8 cellular contexts compared by ENCODE assay signal in genomic region chr17:48597492-48597774, GRCh38. TPM values are rescaled to one million over a fixed set of nuclear protein-coding genes. Genes with fewer than 3 reads are reported as not detected.
DNase-seq lines count a peak whose midpoint lies in the region; ATAC-seq and TF ChIP-seq lines count a peak whose summit lies in the region.

No MANE protein-coding gene starts in this region.

- no peaks in the 10 kb centered on the region for H4K20me1 ChIP-seq in fibroblast of lung (ENCODE audit: control insufficient read depth, extremely low read depth, insufficient read depth, low read length)

- POLR2A ChIA-PET in T-cell (lab: Charles Lee), result no interaction called here

- H3K9ac ChIP-seq in fibroblast of lung (ENCODE audit: insufficient read depth, low read length), result peak overlapping the region; percentile 83
- H3K9ac ChIP-seq in rectal smooth muscle tissue (ENCODE audit: low read length), result peak overlapping the region; percentile 2

- H3K27me3 Mint-ChIP-seq in T-cell, result peaks cover 89 to 94% of the 10 kb centered on the region in 2 donors

- DNase-seq in GM06990 (ENCODE audit: extremely low read depth, insufficient read length) (no peak), T-cell (peak in 2 of 34 experiments; percentile 44 to 48), fibroblast of lung (ENCODE audit: low read depth in 2 of 2) (no peak), NCI-H524 (lab: John Stamatoyannopoulos, UW) (no peak), OCI-M2 (lab: John Stamatoyannopoulos, UW; ENCODE audit: unreplicated experiment) (no peak), nucleus accumbens (lab: John Stamatoyannopoulos, UW) (no peak)

- peaks cover 4% of the 10 kb centered on the region; the same call in 1 of the 2 replicates for H3K27me3 ChIP-seq in GM06990 (replicated peaks; ENCODE audit: control insufficient read depth, insufficient read depth, low read length)
- H3K27me3 ChIP-seq in fibroblast of lung (ENCODE audit: control insufficient read depth, insufficient read depth, low read length), result no peaks in the 10 kb centered on the region
- H3K27me3 ChIP-seq in rectal smooth muscle tissue (ENCODE audit: control insufficient read depth, insufficient read depth, low read length), result peaks cover 2% of the 10 kb centered on the region

- H3K9me3 Mint-ChIP-seq in T-cell, result no peaks in the 10 kb centered on the region

- peak overlapping the region; percentile 92 for H3K27ac ChIP-seq in fibroblast of lung (ENCODE audit: insufficient read depth, low read length)
- peak overlapping the region; percentile 82 for H3K27ac ChIP-seq in rectal smooth muscle tissue (ENCODE audit: low read depth, low read length)

- ATAC-seq in T-cell (replicated peaks in 1 of 4) (peak in 2 of 4 experiments; percentile 53 to 58), HG02588 (IDR thresholded peaks at IDR 0.05; ENCODE audit: unreplicated experiment) (no peak)

- no peaks in the 10 kb centered on the region for H3K9me3 ChIP-seq in fibroblast of lung (ENCODE audit: control insufficient read depth, insufficient read depth, low read depth, low read length)

- peaks cover 46 to 54% (median 51%) of the 10 kb centered on the region in 3 donors for H3K4me1 Mint-ChIP-seq in T-cell

- H3K79me2 ChIP-seq in fibroblast of lung (ENCODE audit: control insufficient read depth, insufficient read depth, low read length), result peaks cover 96% of the 10 kb centered on the region

- H3K36me3 Mint-ChIP-seq in T-cell, result no peaks in the 10 kb centered on the region

- H3K4me1 ChIP-seq in fibroblast of lung (ENCODE audit: control insufficient read depth, extremely low read depth, insufficient read depth, low read length) (peaks cover 4% of the 10 kb centered on the region), rectal smooth muscle tissue (ENCODE audit: control insufficient read depth, insufficient read depth, low read length) (peaks cover 36% of the 10 kb centered on the region)

- H3K4me2 ChIP-seq in fibroblast of lung (ENCODE audit: extremely low read depth, insufficient read depth, low read length), result peak overlapping the region; percentile 95

- H2AFZ ChIP-seq in fibroblast of lung (ENCODE audit: low read length), result no peak overlapping the region

- no peak overlapping the region for H3K27ac Mint-ChIP-seq in T-cell

- TF ChIP-seq CTCF in GM06990 (IDR thresholded peaks at IDR 0.05; ENCODE audit: insufficient read depth, low read length, poor library complexity, severe bottlenecking), result no peak
- no peak for TF ChIP-seq CTCF in fibroblast of lung (conservative IDR thresholded peaks at IDR 0.05 in 1 of 2, IDR thresholded peaks at IDR 0.05 in 1 of 2; ENCODE audit: low read depth in 1 of 2, low read length in 2 of 2)

- H3K4me3 Mint-ChIP-seq in T-cell, result peak overlapping the region; percentile 64 to 81 (median 74)

- H3K4me3 ChIP-seq in GM06990 (replicated peaks; ENCODE audit: low read depth, low read length) (peak overlapping the region; percentile 57), fibroblast of lung (replicated peaks in 1 of 4; ENCODE audit: control extremely low read depth in 1 of 4, insufficient read depth in 1 of 4, low read depth in 3 of 4, low read length in 4 of 4) (peak overlapping the region; percentile 83 to 93 (median 88)), rectal smooth muscle tissue (ENCODE audit: low read length) (peak overlapping the region; percentile 62)

- H3K36me3 ChIP-seq in GM06990 (ENCODE audit: control insufficient read depth, insufficient read depth, low read length) (no peaks in the 10 kb centered on the region; the same call in 1 of the 2 replicates), fibroblast of lung (ENCODE audit: control insufficient read depth, insufficient read depth, low read length) (peaks cover 3% of the 10 kb centered on the region), rectal smooth muscle tissue (ENCODE audit: control insufficient read depth, insufficient read depth, low read length) (no peaks in the 10 kb centered on the region)

- CTCF ChIA-PET in T-cell (lab: Charles Lee), result no interaction called here

RNA-seq across cellular contexts. Expression of gene HOXB5, which starts 3.9 kb away (rescaled TPM):
- not detected for total RNA-seq in T-cell
- 1.0 and 2.1 TPM in 2 replicates for total RNA-seq in fibroblast of lung
- 9.4 and 17.2 TPM in 2 replicates for polyA plus RNA-seq in fibroblast of lung
- polyA plus RNA-seq in fibroblast of lung (2012), result 24.6 and 41.8 TPM in 2 replicates
- 3.8 and 5.5 TPM in 2 replicates for polyA minus RNA-seq in fibroblast of lung (ENCODE audit: low replicate concordance)

RNA-seq across cellular contexts. Expression of gene HOXB6, which starts 7.4 kb away (rescaled TPM):
- total RNA-seq in T-cell, result under 1 TPM in 2 of 5 donors, not detected in 3; 0.16 to 0.33 TPM
- 10.5 and 16.2 TPM in 2 replicates for total RNA-seq in fibroblast of lung
- 28.9 and 42.1 TPM in 2 replicates for polyA plus RNA-seq in fibroblast of lung
- 36.4 and 58.8 TPM in 2 replicates for polyA plus RNA-seq in fibroblast of lung (2012)
- polyA minus RNA-seq in fibroblast of lung (ENCODE audit: low replicate concordance), result 33.2 and 59.3 TPM in 2 replicates

RNA-seq across cellular contexts. Expression of gene HOXB3, which starts 7.4 kb away (rescaled TPM):
- total RNA-seq in T-cell, result 1 to 10 TPM; 3.5 to 7.7 (median 4.2) TPM
- 15.7 and 28.6 TPM in 2 replicates for total RNA-seq in fibroblast of lung
- 15.7 and 19.5 TPM in 2 replicates for polyA plus RNA-seq in fibroblast of lung
- polyA plus RNA-seq in fibroblast of lung (2012), result 20.9 and 25.3 TPM in 2 replicates
- polyA minus RNA-seq in fibroblast of lung (ENCODE audit: low replicate concordance), result 3.5 and 4.9 TPM in 2 replicates

RNA-seq across cellular contexts. Expression of gene HOXB7, which starts 13.4 kb away (rescaled TPM):
- under 1 TPM in 3 of 5 donors, not detected in 2; 0.47 to 0.66 (median 0.60) TPM for total RNA-seq in T-cell
- total RNA-seq in fibroblast of lung, result 6.4 and 7.4 TPM in 2 replicates
- polyA plus RNA-seq in fibroblast of lung, result 11.8 and 12.7 TPM in 2 replicates
- polyA plus RNA-seq in fibroblast of lung (2012), result 14.5 and 15.9 TPM in 2 replicates
- 2.6 and 3.3 TPM in 2 replicates for polyA minus RNA-seq in fibroblast of lung (ENCODE audit: low replicate concordance)

RNA-seq across cellular contexts. Expression of gene HOXB8, which starts 17.7 kb away (rescaled TPM):
- total RNA-seq in T-cell (not detected), fibroblast of lung (0.33 and 0.51 TPM in 2 replicates)
- 1.4 and 2.0 TPM in 2 replicates for polyA plus RNA-seq in fibroblast of lung
- polyA plus RNA-seq in fibroblast of lung (2012), result 2.0 and 2.4 TPM in 2 replicates
- polyA minus RNA-seq in fibroblast of lung (ENCODE audit: low replicate concordance), result 0.90 and 0.93 TPM in 2 replicates
